ENCODE assay signal across 9 cellular contexts in genomic region chr16:89308391-89309333, GRCh38.
DNase-seq lines count a peak whose midpoint lies in the region; ATAC-seq, FAIRE-seq and TF ChIP-seq lines count a peak whose summit lies in the region.
"Had no signal": no experiment of that assay in that cellular context is flagged by ENCODE, and none has a peak within 500 bp of the region (broad histone marks: within the 10 kb centered on the region; RNA-seq: fewer than 3 reads in every experiment).

No MANE protein-coding gene starts in this region.

- H3K4me3 Mint-ChIP-seq in activated CD8-positive, alpha-beta T cell treated with anti-CD3 and anti-CD28 coated beads, Interleukin-2, amount 10 ng/mL, durations not matched to agents 7 days and 5 days = no peak overlapping the region
- H3K4me3 Mint-ChIP-seq: activated naive CD4-positive, alpha-beta T cell treated with anti-CD3 and anti-CD28 coated beads, Interleukin-2, amount 50 U/mL, for 24 hours had no signal

- TF ChIP-seq CTCF in testis (IDR thresholded peaks at IDR 0.05) = peak in 2 of 3 experiments; percentile 30 to 35

- CTCF ChIA-PET in activated CD8-positive, alpha-beta T cell treated with anti-CD3 and anti-CD28 coated beads, Interleukin-2, amount 10 ng/mL, durations not matched to agents 7 days and 5 days (lab: Charles Lee) = interaction anchor here (0.6 to 1.8 kb wide), 4 partner anchors 8 to 200 kb away, joined by 3 to 7 read pairs (median 6); partner anchors contain the start of gene SPG7

- no peaks in the 10 kb centered on the region for H3K9me3 ChIP-seq in testis

- FAIRE-seq in HTR-8/SVneo (lab: Jason Lieb, UNC) = no peak

- peak overlapping the region; percentile 74 for H3K27ac Mint-ChIP-seq in activated CD8-positive, alpha-beta T cell treated with anti-CD3 and anti-CD28 coated beads, Interleukin-2, amount 10 ng/mL, durations not matched to agents 7 days and 5 days

- 86 to 89% methylated on average over 30 of the region's 30 CpGs for WGBS in testis, 2 donors

- intact Hi-C loops in testis (cut with DNase I; ENCODE audit: low total_unique reads) = no loop called here

- ATAC-seq in activated CD8-positive, alpha-beta T cell treated with anti-CD3 and anti-CD28 coated beads, Interleukin-2, amount 10 ng/mL, durations not matched to agents 7 days and 5 days = peak; percentile 63
- ATAC-seq in HG03432 (IDR thresholded peaks at IDR 0.05; ENCODE audit: unreplicated experiment) = no peak

- H3K27ac ChIP-seq in testis = no peak overlapping the region

- H3K4me3 ChIP-seq in testis = no peak overlapping the region

- H3K36me3 Mint-ChIP-seq in activated CD8-positive, alpha-beta T cell treated with anti-CD3 and anti-CD28 coated beads, Interleukin-2, amount 10 ng/mL, durations not matched to agents 7 days and 5 days (ENCODE audit: low read depth) = peaks cover 74% of the 10 kb centered on the region

- no peaks in the 10 kb centered on the region for H3K9me3 Mint-ChIP-seq in activated CD8-positive, alpha-beta T cell treated with anti-CD3 and anti-CD28 coated beads, Interleukin-2, amount 10 ng/mL, durations not matched to agents 7 days and 5 days (ENCODE audit: insufficient read depth)
- H3K9me3 Mint-ChIP-seq: activated naive CD4-positive, alpha-beta T cell treated with anti-CD3 and anti-CD28 coated beads, Interleukin-2, amount 50 U/mL, for 24 hours had no signal

- H3K27me3 ChIP-seq in testis = no peaks in the 10 kb centered on the region

- no peaks in the 10 kb centered on the region for H3K27me3 Mint-ChIP-seq in activated CD8-positive, alpha-beta T cell treated with anti-CD3 and anti-CD28 coated beads, Interleukin-2, amount 10 ng/mL, durations not matched to agents 7 days and 5 days (ENCODE audit: low read depth)
- H3K27me3 Mint-ChIP-seq: activated naive CD4-positive, alpha-beta T cell treated with anti-CD3 and anti-CD28 coated beads, Interleukin-2, amount 50 U/mL, for 24 hours had no signal

- POLR2A ChIA-PET in activated CD8-positive, alpha-beta T cell treated with anti-CD3 and anti-CD28 coated beads, Interleukin-2, amount 10 ng/mL, durations not matched to agents 7 days and 5 days (lab: Charles Lee) = interaction anchor here (0.6 kb wide), 1 partner anchor 23 kb away, joined by 3 read pairs; no protein-coding TSS in a partner anchor

- H3K4me1 ChIP-seq in testis = peaks cover 10% of the 10 kb centered on the region

- peak; percentile 26 for DNase-seq in activated T-cell treated with anti-CD3 and anti-CD28 coated beads for 1 hour (ENCODE audit: low read depth)
- DNase-seq in activated T-cell treated with anti-CD3 and anti-CD28 coated beads for 4 hours = no peak
- peak; percentile 73 for DNase-seq in activated CD8-positive, alpha-beta T cell treated with anti-CD3 and anti-CD28 coated beads, Interleukin-2, amount 10 ng/mL, durations not matched to agents 7 days and 5 days
- DNase-seq in germinal center (ENCODE audit: low spot score) = peak; percentile 62
- DNase-seq in testis = no peak
- DNase-seq in HT-29 (ENCODE audit: low spot score) = no peak
- no peak for DNase-seq in HTR-8/SVneo (ENCODE audit: insufficient read length, low spot score)

- H3K36me3 ChIP-seq in testis (ENCODE audit: low read depth, missing control alignments) = no peaks in the 10 kb centered on the region

- H3K4me1 Mint-ChIP-seq in activated CD8-positive, alpha-beta T cell treated with anti-CD3 and anti-CD28 coated beads, Interleukin-2, amount 10 ng/mL, durations not matched to agents 7 days and 5 days (ENCODE audit: low read depth) = peaks cover 74% of the 10 kb centered on the region

- no peak for TF ChIP-seq POLR2A in testis (IDR thresholded peaks at IDR 0.05)

Comparison
In these comparisons a context has a peak if more than half of its experiments do, and no peak if none do; other contexts are left out.
1. DNase-seq: peak in activated T-cell treated with anti-CD3 and anti-CD28 coated beads for 1 hour (single experiment), activated CD8-positive, alpha-beta T cell treated with anti-CD3 and anti-CD28 coated beads, Interleukin-2, amount 10 ng/mL, durations not matched to agents 7 days and 5 days (single experiment) and germinal center (single experiment); none in activated T-cell treated with anti-CD3 and anti-CD28 coated beads for 4 hours (single experiment), testis (single experiment), HT-29 (single experiment) and HTR-8/SVneo (single experiment).